10 cellular contexts compared by ENCODE assay signal in genomic region chr6:139597087-139597763, GRCh38.
DNase-seq lines count a peak whose midpoint lies in the region; ATAC-seq and TF ChIP-seq lines count a peak whose summit lies in the region.
"Had no signal": no experiment of that assay in that cellular context is flagged by ENCODE, and none has a peak within 500 bp of the region (broad histone marks: within the 10 kb centered on the region; RNA-seq: fewer than 3 reads in every experiment).

No MANE protein-coding gene starts in this region.

- DNase-seq in fibroblast of the aortic adventitia (ENCODE audit: low read depth) = peak; percentile 28
- peak; percentile 39 for DNase-seq in neural progenitor cell (ENCODE audit: low spot score)
- DNase-seq in vagina (ENCODE audit: extremely low spot score in 2 of 2) = no peak
- DNase-seq in stimulated activated CD4-positive, alpha-beta T cell treated with anti-CD3 and anti-CD28 coated beads, Interleukin-2, amount 100 ng/mL, for 48 hours = no peak
- no peak for DNase-seq in central memory CD4-positive, alpha-beta T cell
- DNase-seq: activated naive CD8-positive, alpha-beta T cell treated with anti-CD3 and anti-CD28 coated beads, Interleukin-2, amount 50 U/mL, for 24 hours; NCI-H187 had no signal

- no peaks in the 10 kb centered on the region for H3K27me3 Mint-ChIP-seq in activated T-helper 17 cell treated with anti-CD3 and anti-CD28 coated beads, Interleukin-2, amount 50 U/mL, for 72 hours
- H3K27me3 Mint-ChIP-seq in neural progenitor cell (ENCODE audit: insufficient read depth, low read depth) = no peaks in the 10 kb centered on the region

- H3K27ac ChIP-seq in neural progenitor cell (peak overlapping the region; percentile 89), vagina (peak overlapping the region; percentile 37)

- H3K9me3 ChIP-seq in neural progenitor cell (ENCODE audit: low read depth) (no peaks in the 10 kb centered on the region), vagina (no peaks in the 10 kb centered on the region)

- peaks cover 50% of the 10 kb centered on the region for H3F3A ChIP-seq in neural progenitor cell (ENCODE audit: low read depth)

- H3K27me3 ChIP-seq in neural progenitor cell (no peaks in the 10 kb centered on the region), vagina (no peaks in the 10 kb centered on the region)

- H3K4me1 ChIP-seq in neural progenitor cell (peaks cover 55% of the 10 kb centered on the region), vagina (peaks cover 28% of the 10 kb centered on the region)

- H3K36me3 Mint-ChIP-seq in activated T-helper 17 cell treated with anti-CD3 and anti-CD28 coated beads, Interleukin-2, amount 50 U/mL, for 72 hours (ENCODE audit: low read depth) = no peaks in the 10 kb centered on the region
- no peaks in the 10 kb centered on the region for H3K36me3 Mint-ChIP-seq in neural progenitor cell
- H3K36me3 Mint-ChIP-seq: natural killer cell treated with Interleukin-12 subunit alpha and Interleukin-12 subunit beta and Interleukin-15 and Interleukin-18, amount 100 ng/mL, for 72 hours had no signal

- H3K36me3 ChIP-seq in neural progenitor cell = no peaks in the 10 kb centered on the region
- no peaks in the 10 kb centered on the region for H3K36me3 ChIP-seq in vagina

- no peak overlapping the region for H2AFZ ChIP-seq in neural progenitor cell (replicated peaks)

- TF ChIP-seq CTCF in fibroblast of the aortic adventitia (IDR thresholded peaks at IDR 0.05; ENCODE audit: insufficient read depth, low read length) (no peak), neural progenitor cell (IDR thresholded peaks at IDR 0.05) (no peak), vagina (IDR thresholded peaks at IDR 0.05) (no peak)

- H3K4me1 Mint-ChIP-seq in activated T-helper 17 cell treated with anti-CD3 and anti-CD28 coated beads, Interleukin-2, amount 50 U/mL, for 72 hours = peaks cover 23% of the 10 kb centered on the region
- H3K4me1 Mint-ChIP-seq in neural progenitor cell = peaks cover 37% of the 10 kb centered on the region

- H3K4me3 ChIP-seq in fibroblast of the aortic adventitia (ENCODE audit: low read depth, low read length) = no peak overlapping the region
- H3K4me3 ChIP-seq in neural progenitor cell = no peak overlapping the region
- H3K4me3 ChIP-seq in vagina = no peak overlapping the region

- no peaks in the 10 kb centered on the region for H3K79me2 ChIP-seq in neural progenitor cell (ENCODE audit: low read depth)

- no peak for TF ChIP-seq POLR2A in vagina (IDR thresholded peaks at IDR 0.05)

- no peaks in the 10 kb centered on the region for H4K20me1 ChIP-seq in neural progenitor cell (ENCODE audit: low read depth)

- H3K4me3 Mint-ChIP-seq in activated T-helper 17 cell treated with anti-CD3 and anti-CD28 coated beads, Interleukin-2, amount 50 U/mL, for 72 hours = no peak overlapping the region
- no peak overlapping the region for H3K4me3 Mint-ChIP-seq in neural progenitor cell
- H3K4me3 Mint-ChIP-seq: activated naive CD8-positive, alpha-beta T cell treated with anti-CD3 and anti-CD28 coated beads, Interleukin-2, amount 50 U/mL, for 24 hours; natural killer cell treated with Interleukin-12 subunit alpha and Interleukin-12 subunit beta and Interleukin-15 and Interleukin-18, amount 100 ng/mL, for 72 hours had no signal

- H3K4me2 ChIP-seq in neural progenitor cell = peak overlapping the region; percentile 44

- H3K9me3 Mint-ChIP-seq in activated T-helper 17 cell treated with anti-CD3 and anti-CD28 coated beads, Interleukin-2, amount 50 U/mL, for 72 hours = no peaks in the 10 kb centered on the region
- no peaks in the 10 kb centered on the region for H3K9me3 Mint-ChIP-seq in neural progenitor cell
- H3K9me3 Mint-ChIP-seq: activated naive CD8-positive, alpha-beta T cell treated with anti-CD3 and anti-CD28 coated beads, Interleukin-2, amount 50 U/mL, for 24 hours; natural killer cell treated with Interleukin-12 subunit alpha and Interleukin-12 subunit beta and Interleukin-15 and Interleukin-18, amount 100 ng/mL, for 72 hours had no signal

- no peak overlapping the region for H3K9ac ChIP-seq in neural progenitor cell

- intact Hi-C loops in vagina (cut with DNase I) = loop anchor here (10.0 kb wide), 1 partner anchor 168 kb away; no protein-coding TSS in a partner anchor

- H3K27ac Mint-ChIP-seq in activated T-helper 17 cell treated with anti-CD3 and anti-CD28 coated beads, Interleukin-2, amount 50 U/mL, for 72 hours = peak overlapping the region; percentile 42
- H3K27ac Mint-ChIP-seq in neural progenitor cell = peak overlapping the region; percentile 72
- H3K27ac Mint-ChIP-seq: activated naive CD8-positive, alpha-beta T cell treated with anti-CD3 and anti-CD28 coated beads, Interleukin-2, amount 50 U/mL, for 24 hours; natural killer cell treated with Interleukin-12 subunit alpha and Interleukin-12 subunit beta and Interleukin-15 and Interleukin-18, amount 100 ng/mL, for 72 hours had no signal

- no peak for ATAC-seq in activated T-helper 17 cell treated with anti-CD3 and anti-CD28 coated beads, Interleukin-2, amount 50 U/mL, for 72 hours (replicated peaks)
- ATAC-seq in HG02759 (IDR thresholded peaks at IDR 0.05; ENCODE audit: unreplicated experiment) = no peak
- ATAC-seq: activated naive CD8-positive, alpha-beta T cell treated with anti-CD3 and anti-CD28 coated beads, Interleukin-2, amount 50 U/mL, for 24 hours; natural killer cell treated with Interleukin-12 subunit alpha and Interleukin-12 subunit beta and Interleukin-15 and Interleukin-18, amount 100 ng/mL, for 72 hours had no signal

Comparison
In these comparisons a context has a peak if more than half of its experiments do, and no peak if none do; other contexts are left out.
1. DNase-seq: peak in fibroblast of the aortic adventitia (single experiment) and neural progenitor cell (single experiment); none in vagina (0 of 2), stimulated activated CD4-positive, alpha-beta T cell treated with anti-CD3 and anti-CD28 coated beads, Interleukin-2, amount 100 ng/mL, for 48 hours (0 of 2) and central memory CD4-positive, alpha-beta T cell (single experiment).